ENCODE assay signal across 14 cellular contexts in genomic region chr1:41476807-41477361, GRCh38. TPM values are rescaled to one million over a fixed set of nuclear protein-coding genes. Genes with fewer than 3 reads are reported as not detected.
DNase-seq lines count a peak whose midpoint lies in the region; ATAC-seq and TF ChIP-seq lines count a peak whose summit lies in the region.
"Had no signal": no experiment of that assay in that cellular context is flagged by ENCODE, and none has a peak within 500 bp of the region (broad histone marks: within the 10 kb centered on the region; RNA-seq: fewer than 3 reads in every experiment).

No MANE protein-coding gene starts in this region.

- H3K9ac ChIP-seq in NT2/D1 (ENCODE audit: insufficient read length, low read depth), result peak overlapping the region; percentile 6

- H3K27me3 ChIP-seq in NT2/D1 (ENCODE audit: insufficient read depth, insufficient read length) (no peaks in the 10 kb centered on the region), right cardiac atrium (ENCODE audit: control insufficient read depth, insufficient read depth) (no peaks in the 10 kb centered on the region), dorsolateral prefrontal cortex (no peaks in the 10 kb centered on the region)
- H3K27me3 ChIP-seq: heart right ventricle had no signal

- no peaks in the 10 kb centered on the region for H3K36me3 ChIP-seq in NT2/D1 (ENCODE audit: insufficient read depth, insufficient read length, low read length)
- H3K36me3 ChIP-seq: heart right ventricle had no signal

- no peak for TF ChIP-seq CTCF in dorsolateral prefrontal cortex (IDR thresholded peaks at IDR 0.05 in 54 of 56, conservative IDR thresholded peaks at IDR 0.05 in 2 of 56; ENCODE audit: low read depth in 1 of 56, partially characterized antibody in 56 of 56)

- DNase-seq in COR-L47 (lab: John Stamatoyannopoulos, UW) (peak; percentile 60), NT2/D1 (ENCODE audit: low read depth, low spot score) (no peak), right cardiac atrium (peak in 2 of 3 donors; percentile 66 to 68), renal cortical epithelial cell (ENCODE audit: low read depth) (peak; percentile 42), NCI-H748 (lab: John Stamatoyannopoulos, UW; ENCODE audit: unreplicated experiment) (no peak), dorsolateral prefrontal cortex (no peak), COLO829 (ENCODE audit: low spot score) (no peak)
- DNase-seq: activated CD8-positive, alpha-beta memory T cell treated with anti-CD3 and anti-CD28 coated beads, Interleukin-2, amount 50 U/mL, for 4 hours; NCI-H524; SIG-M5 had no signal

- intact Hi-C loops in right cardiac atrium (cut with DNase I) (no loop called here), dorsolateral prefrontal cortex (cut with DNase I) (no loop called here)

- H3K4me1 ChIP-seq in NT2/D1 (ENCODE audit: insufficient read depth, insufficient read length) (peaks cover 9% of the 10 kb centered on the region), right cardiac atrium (ENCODE audit: control insufficient read depth, insufficient read depth, low read length) (no peaks in the 10 kb centered on the region)

- no peak for ATAC-seq in right cardiac atrium
- ATAC-seq in GM18867 (IDR thresholded peaks at IDR 0.05; ENCODE audit: unreplicated experiment), result no peak

- H3K4me3 ChIP-seq in NT2/D1 (ENCODE audit: insufficient read length, low read depth), result no peak overlapping the region
- H3K4me3 ChIP-seq in right cardiac atrium (ENCODE audit: low read length), result no peak overlapping the region
- H3K4me3 ChIP-seq in dorsolateral prefrontal cortex, result no peak overlapping the region
- H3K4me3 ChIP-seq: heart right ventricle had no signal

- 59% methylated on average over 11 of the region's 11 CpGs for WGBS in right cardiac atrium

- H3K9me3 ChIP-seq in NT2/D1 (ENCODE audit: insufficient read depth, low read length) (no peaks in the 10 kb centered on the region), right cardiac atrium (ENCODE audit: control insufficient read depth, low read length) (no peaks in the 10 kb centered on the region)
- H3K9me3 ChIP-seq: heart right ventricle had no signal

- H3K27ac ChIP-seq in right cardiac atrium (ENCODE audit: low read length), result no peak overlapping the region
- peak overlapping the region in 6 of 59 donors; percentile 0 to 34 (median 16) for H3K27ac ChIP-seq in dorsolateral prefrontal cortex

RNA-seq across cellular contexts. Expression of gene EDN2, which starts 7.6 kb away (rescaled TPM):
- total RNA-seq in right cardiac atrium (under 1 TPM; 0.31 to 0.56 (median 0.38) TPM), renal cortical epithelial cell (19.4 and 39.9 TPM in 2 replicates), dorsolateral prefrontal cortex (under 1 TPM in 2 of 120 experiments, not detected in 118; 0.36 to 0.67 TPM)
- 0.07 TPM for polyA plus RNA-seq in right cardiac atrium
- total RNA-seq: LHCN-M2, skeletal muscle tissue had no signal

Comparison
In these comparisons a context has a peak if more than half of its experiments do, and no peak if none do; other contexts are left out.
1. DNase-seq: peak in COR-L47 (single experiment), right cardiac atrium (2 of 3) and renal cortical epithelial cell (single experiment); none in NT2/D1 (single experiment), NCI-H748 (single experiment), dorsolateral prefrontal cortex (0 of 10) and COLO829 (single experiment).
2. RNA of gene EDN2, which starts 7.6 kb away (total RNA-seq): 19.4 to 39.9 TPM in renal cortical epithelial cell; 0.31 to 0.56 TPM in right cardiac atrium and 0.36 to 0.67 TPM in dorsolateral prefrontal cortex; every median in the first group is over 10 times any median in the second.